18 cellular contexts compared by ENCODE assay signal in the genomic region with DNA sequence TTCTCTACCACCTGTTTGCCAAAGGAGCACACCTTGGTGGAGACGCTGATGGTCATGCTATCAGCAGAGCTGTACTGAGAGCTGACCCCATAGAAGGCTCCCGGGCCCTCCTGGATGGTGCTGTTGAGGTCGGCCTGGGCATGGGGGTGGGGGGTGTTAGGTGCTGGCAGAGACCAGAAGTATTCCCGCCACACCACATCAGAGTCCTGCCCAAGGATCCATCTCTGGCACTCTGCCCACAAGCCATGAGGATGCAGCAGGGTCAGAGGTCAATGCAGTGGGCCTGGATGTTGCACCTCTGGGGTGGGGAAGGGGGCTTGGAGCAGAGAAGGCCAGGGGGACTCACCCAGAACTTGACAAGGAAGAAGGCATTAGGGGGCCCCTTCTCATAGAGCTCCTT. TPM values are rescaled to one million over a fixed set of nuclear protein-coding genes. Genes with fewer than 3 reads are reported as not detected.
"Had no signal": no experiment of that assay in that cellular context is flagged by ENCODE, and none has a peak within 500 bp of the region (broad histone marks: within the 10 kb centered on the region; RNA-seq: fewer than 3 reads in every experiment).

No MANE protein-coding gene starts in this region.

- H3K36me3 ChIP-seq: neural progenitor cell had no signal

- DNase-seq: activated CD4-positive, alpha-beta T cell treated with anti-CD3 and anti-CD28 coated beads, Interleukin-2, amount 10 ng/mL, durations not matched to agents 24 days and 14 days; activated CD8-positive, alpha-beta memory T cell treated with anti-CD3 and anti-CD28 coated beads for 24 hours; amygdala; brain microvascular endothelial cell; effector memory CD8-positive, alpha-beta T cell; kidney glomerular epithelial cell; retina; upper lobe of right lung had no signal

- H3K27ac ChIP-seq: brain microvascular endothelial cell, hepatocyte, neural progenitor cell, skin epidermis, suprapubic skin, upper lobe of right lung had no signal

- H3K4me2 ChIP-seq: hepatocyte, neural progenitor cell had no signal

- H3K27ac Mint-ChIP-seq: activated CD4-positive, alpha-beta T cell treated with anti-CD3 and anti-CD28 coated beads, Interleukin-2, amount 10 ng/mL, durations not matched to agents 24 days and 14 days; activated naive CD4-positive, alpha-beta T cell treated with anti-CD3 and anti-CD28 coated beads, Interleukin-2, amount 50 U/mL, for 24 hours; dendritic cell treated with granulocyte-macrophage colony-stimulating factor and Interleukin-4, amounts not matched to agents 40 ng/mL and 50 ng/mL, for 4 days; T-helper 1 cell treated with Interleukin-12 subunit alpha and Interleukin-12 subunit beta and Interleukin-4 antibody, amounts not matched to agents 30 μg/mL and 1 μg/mL, for 36 hours; WTC11 had no signal

- H3K4me3 ChIP-seq: hepatocyte, neural progenitor cell, skin epidermis, suprapubic skin, upper lobe of right lung had no signal

- H3K4me3 Mint-ChIP-seq: activated CD4-positive, alpha-beta T cell treated with anti-CD3 and anti-CD28 coated beads, Interleukin-2, amount 10 ng/mL, durations not matched to agents 24 days and 14 days; activated naive CD4-positive, alpha-beta T cell treated with anti-CD3 and anti-CD28 coated beads, Interleukin-2, amount 50 U/mL, for 24 hours; dendritic cell treated with granulocyte-macrophage colony-stimulating factor and Interleukin-4, amounts not matched to agents 40 ng/mL and 50 ng/mL, for 4 days; effector memory CD8-positive, alpha-beta T cell; neural progenitor cell; T-helper 1 cell treated with Interleukin-12 subunit alpha and Interleukin-12 subunit beta and Interleukin-4 antibody, amounts not matched to agents 30 μg/mL and 1 μg/mL, for 36 hours; WTC11 had no signal

- H2AFZ ChIP-seq: hepatocyte, neural progenitor cell had no signal

- ATAC-seq: effector memory CD8-positive, alpha-beta T cell had no signal

- H3K27me3 ChIP-seq: brain microvascular endothelial cell, hepatocyte, neural progenitor cell, suprapubic skin, upper lobe of right lung had no signal

- H3K27me3 Mint-ChIP-seq: activated CD4-positive, alpha-beta T cell treated with anti-CD3 and anti-CD28 coated beads, Interleukin-2, amount 10 ng/mL, durations not matched to agents 24 days and 14 days; activated naive CD4-positive, alpha-beta T cell treated with anti-CD3 and anti-CD28 coated beads, Interleukin-2, amount 50 U/mL, for 24 hours; effector memory CD8-positive, alpha-beta T cell had no signal

- H3K9me3 ChIP-seq: suprapubic skin, upper lobe of right lung had no signal

- H3K9me3 Mint-ChIP-seq: activated CD4-positive, alpha-beta T cell treated with anti-CD3 and anti-CD28 coated beads, Interleukin-2, amount 10 ng/mL, durations not matched to agents 24 days and 14 days; activated naive CD4-positive, alpha-beta T cell treated with anti-CD3 and anti-CD28 coated beads, Interleukin-2, amount 50 U/mL, for 24 hours; dendritic cell treated with granulocyte-macrophage colony-stimulating factor and Interleukin-4, amounts not matched to agents 40 ng/mL and 50 ng/mL, for 4 days; effector memory CD8-positive, alpha-beta T cell; neural progenitor cell; T-helper 1 cell treated with Interleukin-12 subunit alpha and Interleukin-12 subunit beta and Interleukin-4 antibody, amounts not matched to agents 30 μg/mL and 1 μg/mL, for 36 hours; WTC11 had no signal

- H3K9ac ChIP-seq: neural progenitor cell had no signal

RNA-seq across cellular contexts. Expression of a gene that starts 37.1 kb away (rescaled TPM):
- total RNA-seq: activated CD4-positive, alpha-beta T cell treated with anti-CD3 and anti-CD28 coated beads, Interleukin-2, amount 10 ng/mL, durations not matched to agents 24 days and 14 days; epithelial cell of proximal tubule; hepatocyte; mesenteric fat pad; upper lobe of right lung had no signal
